ENCODE assay signal across 19 cellular contexts in genomic region chr7:41771717-41772116, GRCh38.
"Had no signal": no experiment of that assay in that cellular context is flagged by ENCODE, and none has a peak within 500 bp of the region (broad histone marks: within the 10 kb centered on the region; RNA-seq: fewer than 3 reads in every experiment).

No MANE protein-coding gene starts in this region.

- H3K9ac ChIP-seq: parathyroid adenoma had no signal

- H3K9me3 ChIP-seq: colonic mucosa, esophagus squamous epithelium, gastroesophageal sphincter, tibial artery had no signal

- H3K27me3 Mint-ChIP-seq: T-cell had no signal

- ATAC-seq: gastroesophageal sphincter; right cardiac atrium; stimulated activated effector memory CD8-positive, alpha-beta T cell treated with anti-CD3 and anti-CD28 coated beads, Interleukin-12 subunit alpha, Interleukin-12 subunit beta, amount 100 ng/mL, for 72 hours; stimulated activated naive CD8-positive, alpha-beta T cell treated with anti-CD3 and anti-CD28 coated beads, Interleukin-15, amount 100 ng/mL, for 72 hours; T-cell had no signal

- H3K36me3 Mint-ChIP-seq: stimulated activated effector memory CD8-positive, alpha-beta T cell treated with anti-CD3 and anti-CD28 coated beads, Interleukin-12 subunit alpha, Interleukin-12 subunit beta, amount 100 ng/mL, for 72 hours; T-cell had no signal

- H3K4me1 ChIP-seq: colonic mucosa, esophagus squamous epithelium, gastroesophageal sphincter, left ventricle myocardium inferior, parathyroid adenoma had no signal

- H2AFZ ChIP-seq: parathyroid adenoma had no signal

- DNase-seq: activated CD8-positive, alpha-beta memory T cell treated with anti-CD3 and anti-CD28 coated beads, Interleukin-2, amount 50 U/mL, for 4 hours; activated naive CD4-positive, alpha-beta T cell treated with anti-CD3 and anti-CD28 coated beads for 36 hours; activated T-cell treated with anti-CD3 and anti-CD28 coated beads, Interleukin-2, amount 50 U/mL, for 48 hours; amygdala; colonic mucosa; esophagus squamous epithelium; head of caudate nucleus; left ventricle myocardium inferior; right cardiac atrium; stimulated activated CD4-positive, alpha-beta T cell treated with anti-CD3 and anti-CD28 coated beads, Interleukin-1b, Interleukin-23, amount 100 ng/mL, for 48 hours; stimulated activated naive CD8-positive, alpha-beta T cell treated with anti-CD3 and anti-CD28 coated beads, Interleukin-15, amount 100 ng/mL, for 72 hours; T-cell; tibial artery had no signal

- H3K4me3 Mint-ChIP-seq: activated naive CD4-positive, alpha-beta T cell treated with anti-CD3 and anti-CD28 coated beads for 36 hours; nephron; stimulated activated effector memory CD8-positive, alpha-beta T cell treated with anti-CD3 and anti-CD28 coated beads, Interleukin-12 subunit alpha, Interleukin-12 subunit beta, amount 100 ng/mL, for 72 hours; stimulated activated naive CD8-positive, alpha-beta T cell treated with anti-CD3 and anti-CD28 coated beads, Interleukin-15, amount 100 ng/mL, for 72 hours; T-cell; T-helper 2 cell treated with Interferon-gamma antibody and Interleukin-4, amounts not matched to agents 5 μg/mL and 100 μg/mL, for 36 hours had no signal

- H3K27ac ChIP-seq: colonic mucosa, esophagus squamous epithelium, gastroesophageal sphincter, left ventricle myocardium inferior, parathyroid adenoma, skin epidermis, tibial artery had no signal

- H3K36me3 ChIP-seq: colonic mucosa, esophagus squamous epithelium, gastroesophageal sphincter, left ventricle myocardium inferior, tibial artery had no signal

- H3K27ac Mint-ChIP-seq: activated naive CD4-positive, alpha-beta T cell treated with anti-CD3 and anti-CD28 coated beads for 36 hours; nephron; stimulated activated effector memory CD8-positive, alpha-beta T cell treated with anti-CD3 and anti-CD28 coated beads, Interleukin-12 subunit alpha, Interleukin-12 subunit beta, amount 100 ng/mL, for 72 hours; stimulated activated naive CD8-positive, alpha-beta T cell treated with anti-CD3 and anti-CD28 coated beads, Interleukin-15, amount 100 ng/mL, for 72 hours; T-cell; T-helper 2 cell treated with Interferon-gamma antibody and Interleukin-4, amounts not matched to agents 5 μg/mL and 100 μg/mL, for 36 hours had no signal

- H3K4me1 Mint-ChIP-seq: nephron; stimulated activated effector memory CD8-positive, alpha-beta T cell treated with anti-CD3 and anti-CD28 coated beads, Interleukin-12 subunit alpha, Interleukin-12 subunit beta, amount 100 ng/mL, for 72 hours; stimulated activated naive CD8-positive, alpha-beta T cell treated with anti-CD3 and anti-CD28 coated beads, Interleukin-15, amount 100 ng/mL, for 72 hours; T-cell had no signal

- H3K27me3 ChIP-seq: colonic mucosa, esophagus squamous epithelium, gastroesophageal sphincter, tibial artery had no signal

- H3K79me2 ChIP-seq: parathyroid adenoma had no signal

- H3K4me3 ChIP-seq: colonic mucosa, esophagus squamous epithelium, gastroesophageal sphincter, left ventricle myocardium inferior, skin epidermis, tibial artery had no signal
